In the genomic region with DNA sequence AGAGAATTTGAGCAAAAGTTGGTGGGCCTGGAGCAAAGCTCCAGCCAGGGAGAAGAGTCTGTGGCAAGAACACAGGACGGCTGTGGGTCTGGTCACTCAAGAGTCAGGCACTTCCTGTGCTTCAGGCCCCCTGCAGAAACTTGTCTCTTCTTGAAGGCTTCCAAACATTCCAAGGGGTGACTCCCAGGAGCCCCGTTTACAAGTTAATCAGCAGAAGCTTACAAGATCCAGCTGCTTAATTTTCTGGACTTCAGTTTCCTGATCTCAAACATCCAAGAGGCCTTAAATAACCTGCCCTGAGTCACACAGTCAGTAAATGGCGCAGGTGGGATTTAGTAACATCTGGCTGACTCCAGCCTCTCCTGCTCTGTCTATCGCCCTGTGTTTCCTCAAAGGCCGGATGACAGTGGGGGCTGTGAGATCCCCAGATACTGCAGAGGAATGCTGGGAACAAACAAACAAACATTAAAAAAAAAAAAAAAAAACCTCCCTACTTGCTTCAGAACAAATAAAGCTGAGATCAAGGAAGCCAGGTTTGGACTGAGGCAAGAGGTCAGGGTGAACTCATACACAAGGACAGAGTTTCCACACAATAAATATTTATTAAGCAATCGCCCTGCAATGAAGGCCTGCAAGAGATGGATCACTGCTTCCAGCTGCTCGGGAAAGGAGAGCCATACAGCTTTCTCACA, we compare ENCODE assay signal across 1 cellular context.
TF ChIP-seq lines count a peak whose summit lies in the region.

No MANE protein-coding gene starts in this region.

TF ChIP-seq in GM23338, 12 proteins besides CTCF, POLR2A, EP300 and RAD21 (continued from another document):
- TF ChIP-seq, protein P1, sequence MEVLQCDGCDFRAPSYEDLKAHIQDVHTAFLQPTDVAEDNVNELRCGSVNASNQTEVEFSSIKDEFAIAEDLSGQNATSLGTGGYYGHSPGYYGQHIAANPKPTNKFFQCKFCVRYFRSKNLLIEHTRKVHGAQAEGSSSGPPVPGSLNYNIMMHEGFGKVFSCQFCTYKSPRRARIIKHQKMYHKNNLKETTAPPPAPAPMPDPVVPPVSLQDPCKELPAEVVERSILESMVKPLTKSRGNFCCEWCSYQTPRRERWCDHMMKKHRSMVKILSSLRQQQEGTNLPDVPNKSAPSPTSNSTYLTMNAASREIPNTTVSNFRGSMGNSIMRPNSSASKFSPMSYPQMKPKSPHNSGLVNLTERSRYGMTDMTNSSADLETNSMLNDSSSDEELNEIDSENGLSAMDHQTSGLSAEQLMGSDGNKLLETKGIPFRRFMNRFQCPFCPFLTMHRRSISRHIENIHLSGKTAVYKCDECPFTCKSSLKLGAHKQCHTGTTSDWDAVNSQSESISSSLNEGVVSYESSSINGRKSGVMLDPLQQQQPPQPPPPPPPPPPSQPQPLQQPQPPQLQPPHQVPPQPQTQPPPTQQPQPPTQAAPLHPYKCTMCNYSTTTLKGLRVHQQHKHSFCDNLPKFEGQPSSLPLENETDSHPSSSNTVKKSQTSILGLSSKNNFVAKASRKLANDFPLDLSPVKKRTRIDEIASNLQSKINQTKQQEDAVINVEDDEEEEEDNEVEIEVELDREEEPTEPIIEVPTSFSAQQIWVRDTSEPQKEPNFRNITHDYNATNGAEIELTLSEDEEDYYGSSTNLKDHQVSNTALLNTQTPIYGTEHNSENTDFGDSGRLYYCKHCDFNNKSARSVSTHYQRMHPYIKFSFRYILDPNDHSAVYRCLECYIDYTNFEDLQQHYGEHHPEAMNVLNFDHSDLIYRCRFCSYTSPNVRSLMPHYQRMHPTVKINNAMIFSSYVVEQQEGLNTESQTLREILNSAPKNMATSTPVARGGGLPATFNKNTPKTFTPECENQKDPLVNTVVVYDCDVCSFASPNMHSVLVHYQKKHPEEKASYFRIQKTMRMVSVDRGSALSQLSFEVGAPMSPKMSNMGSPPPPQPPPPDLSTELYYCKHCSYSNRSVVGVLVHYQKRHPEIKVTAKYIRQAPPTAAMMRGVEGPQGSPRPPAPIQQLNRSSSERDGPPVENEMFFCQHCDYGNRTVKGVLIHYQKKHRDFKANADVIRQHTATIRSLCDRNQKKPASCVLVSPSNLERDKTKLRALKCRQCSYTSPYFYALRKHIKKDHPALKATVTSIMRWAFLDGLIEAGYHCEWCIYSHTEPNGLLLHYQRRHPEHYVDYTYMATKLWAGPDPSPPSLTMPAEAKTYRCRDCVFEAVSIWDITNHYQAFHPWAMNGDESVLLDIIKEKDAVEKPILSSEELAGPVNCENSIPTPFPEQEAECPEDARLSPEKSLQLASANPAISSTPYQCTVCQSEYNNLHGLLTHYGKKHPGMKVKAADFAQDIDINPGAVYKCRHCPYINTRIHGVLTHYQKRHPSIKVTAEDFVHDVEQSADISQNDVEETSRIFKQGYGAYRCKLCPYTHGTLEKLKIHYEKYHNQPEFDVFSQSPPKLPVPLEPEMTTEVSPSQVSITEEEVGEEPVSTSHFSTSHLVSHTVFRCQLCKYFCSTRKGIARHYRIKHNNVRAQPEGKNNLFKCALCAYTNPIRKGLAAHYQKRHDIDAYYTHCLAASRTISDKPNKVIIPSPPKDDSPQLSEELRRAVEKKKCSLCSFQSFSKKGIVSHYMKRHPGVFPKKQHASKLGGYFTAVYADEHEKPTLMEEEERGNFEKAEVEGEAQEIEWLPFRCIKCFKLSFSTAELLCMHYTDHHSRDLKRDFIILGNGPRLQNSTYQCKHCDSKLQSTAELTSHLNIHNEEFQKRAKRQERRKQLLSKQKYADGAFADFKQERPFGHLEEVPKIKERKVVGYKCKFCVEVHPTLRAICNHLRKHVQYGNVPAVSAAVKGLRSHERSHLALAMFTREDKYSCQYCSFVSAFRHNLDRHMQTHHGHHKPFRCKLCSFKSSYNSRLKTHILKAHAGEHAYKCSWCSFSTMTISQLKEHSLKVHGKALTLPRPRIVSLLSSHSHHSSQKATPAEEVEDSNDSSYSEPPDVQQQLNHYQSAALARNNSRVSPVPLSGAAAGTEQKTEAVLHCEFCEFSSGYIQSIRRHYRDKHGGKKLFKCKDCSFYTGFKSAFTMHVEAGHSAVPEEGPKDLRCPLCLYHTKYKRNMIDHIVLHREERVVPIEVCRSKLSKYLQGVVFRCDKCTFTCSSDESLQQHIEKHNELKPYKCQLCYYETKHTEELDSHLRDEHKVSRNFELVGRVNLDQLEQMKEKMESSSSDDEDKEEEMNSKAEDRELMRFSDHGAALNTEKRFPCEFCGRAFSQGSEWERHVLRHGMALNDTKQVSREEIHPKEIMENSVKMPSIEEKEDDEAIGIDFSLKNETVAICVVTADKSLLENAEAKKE (CRISPR knock-in tag; IDR thresholded peaks at IDR 0.05), result no peak
- TF ChIP-seq NANOG (IDR thresholded peaks at IDR 0.05; ENCODE audit: borderline replicate concordance) (no peak), EZH2phosphoT487 (IDR thresholded peaks at IDR 0.05; ENCODE audit: unreplicated experiment) (no peak), EZH2 (IDR thresholded peaks at IDR 0.05; ENCODE audit: low read depth, unreplicated experiment) (no peak), ZNF114 (CRISPR knock-in tag; IDR thresholded peaks at IDR 0.05) (no peak), ZNF331 (CRISPR knock-in tag; IDR thresholded peaks at IDR 0.05; ENCODE audit: low read depth) (no peak), REST (IDR thresholded peaks at IDR 0.05; ENCODE audit: unreplicated experiment) (no peak), STAT1 (IDR thresholded peaks at IDR 0.05; ENCODE audit: unreplicated experiment) (no peak)
- TF ChIP-seq, protein P2, sequence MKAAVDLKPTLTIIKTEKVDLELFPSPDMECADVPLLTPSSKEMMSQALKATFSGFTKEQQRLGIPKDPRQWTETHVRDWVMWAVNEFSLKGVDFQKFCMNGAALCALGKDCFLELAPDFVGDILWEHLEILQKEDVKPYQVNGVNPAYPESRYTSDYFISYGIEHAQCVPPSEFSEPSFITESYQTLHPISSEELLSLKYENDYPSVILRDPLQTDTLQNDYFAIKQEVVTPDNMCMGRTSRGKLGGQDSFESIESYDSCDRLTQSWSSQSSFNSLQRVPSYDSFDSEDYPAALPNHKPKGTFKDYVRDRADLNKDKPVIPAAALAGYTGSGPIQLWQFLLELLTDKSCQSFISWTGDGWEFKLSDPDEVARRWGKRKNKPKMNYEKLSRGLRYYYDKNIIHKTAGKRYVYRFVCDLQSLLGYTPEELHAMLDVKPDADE (IDR thresholded peaks at IDR 0.05), result no peak
